In genomic region chr11:1861435-1862411, GRCh38 we compare ENCODE assay signal across 33 cellular contexts. TPM values are rescaled to one million over a fixed set of nuclear protein-coding genes. Genes with fewer than 3 reads are reported as not detected.
"Had no signal": no experiment of that assay in that cellular context is flagged by ENCODE, and none has a peak within 500 bp of the region (broad histone marks: within the 10 kb centered on the region; RNA-seq: fewer than 3 reads in every experiment).

No MANE protein-coding gene starts in this region.

- H3K27ac ChIP-seq: SJSA1 had no signal

- H3K9me3 ChIP-seq: SJSA1, SK-N-SH had no signal

- H3K4me3 Mint-ChIP-seq: activated CD4-positive, alpha-beta T cell treated with anti-CD3 and anti-CD28 coated beads, Interleukin-2, amount 10 ng/mL, durations not matched to agents 24 days and 14 days; activated CD8-positive, alpha-beta T cell treated with anti-CD3 and anti-CD28 coated beads for 36 hours; activated naive CD8-positive, alpha-beta T cell treated with anti-CD3 and anti-CD28 coated beads for 36 hours; activated T-cell treated with anti-CD3 and anti-CD28 coated beads, Interleukin-2, amount 50 U/mL, for 72 hours; activated T-helper 17 cell treated with anti-CD3 and anti-CD28 coated beads, Interleukin-2, amount 50 U/mL, for 72 hours; T-helper 1 cell treated with Interleukin-12 subunit alpha and Interleukin-12 subunit beta and Interleukin-4 antibody, amounts not matched to agents 30 μg/mL and 1 μg/mL, for 36 hours; T-helper 2 cell treated with Interferon-gamma antibody and Interleukin-4, amounts not matched to agents 5 μg/mL and 100 μg/mL, for 36 hours had no signal

- DNase-seq: activated CD4-positive, alpha-beta T cell treated with anti-CD3 and anti-CD28 coated beads, Interleukin-2, amount 10 ng/mL, durations not matched to agents 24 days and 14 days; activated CD4-positive, alpha-beta T cell treated with anti-CD3 and anti-CD28 coated beads, Interleukin-2, amount 50 U/mL, for 4 hours; activated CD8-positive, alpha-beta T cell treated with anti-CD3 and anti-CD28 coated beads for 36 hours; activated effector memory CD4-positive, alpha-beta T cell treated with anti-CD3 and anti-CD28 coated beads, Interleukin-2, amount 50 U/mL, for 16 hours; activated naive CD4-positive, alpha-beta T cell; activated naive CD4-positive, alpha-beta T cell treated with anti-CD3 and anti-CD28 coated beads, Interleukin-2, amount 50 U/mL, for 16 hours; activated naive CD8-positive, alpha-beta T cell treated with anti-CD3 and anti-CD28 coated beads for 36 hours; activated T-cell treated with anti-CD3 and anti-CD28 coated beads, Interleukin-2, amount 50 U/mL, for 1 hour; activated T-cell treated with anti-CD3 and anti-CD28 coated beads, Interleukin-2, amount 50 U/mL, for 72 hours; amniotic stem cell; aorta; Kasumi-1; KG1; MM.1S; MV-4-11; NCI-H1092; NCI-H1436 treated with DMSO at 0.1 percent for 48 hours; NCI-H1694 treated with DMSO at 0.1 percent for 48 hours; NCI-H2029; NCI-H345; NCI-H524 treated with DMSO at 0.1 percent for 48 hours; SHP77 treated with DMSO at 0.1 percent for 48 hours; SK-N-SH had no signal

- H3K27ac Mint-ChIP-seq: activated CD4-positive, alpha-beta T cell treated with anti-CD3 and anti-CD28 coated beads, Interleukin-2, amount 10 ng/mL, durations not matched to agents 24 days and 14 days; activated CD8-positive, alpha-beta T cell treated with anti-CD3 and anti-CD28 coated beads for 36 hours; activated naive CD8-positive, alpha-beta T cell treated with anti-CD3 and anti-CD28 coated beads for 36 hours; activated T-cell treated with anti-CD3 and anti-CD28 coated beads, Interleukin-2, amount 50 U/mL, for 72 hours; activated T-helper 17 cell treated with anti-CD3 and anti-CD28 coated beads, Interleukin-2, amount 50 U/mL, for 72 hours; T-helper 1 cell treated with Interleukin-12 subunit alpha and Interleukin-12 subunit beta and Interleukin-4 antibody, amounts not matched to agents 30 μg/mL and 1 μg/mL, for 36 hours; T-helper 2 cell treated with Interferon-gamma antibody and Interleukin-4, amounts not matched to agents 5 μg/mL and 100 μg/mL, for 36 hours had no signal

- H3K9ac ChIP-seq: SK-N-SH had no signal

- H3K36me3 ChIP-seq: SJSA1 had no signal

- H3K4me3 ChIP-seq: SJSA1 had no signal

- ATAC-seq: activated CD8-positive, alpha-beta T cell treated with anti-CD3 and anti-CD28 coated beads for 36 hours; Panc1 had no signal

- H3K9me3 Mint-ChIP-seq: activated CD4-positive, alpha-beta T cell treated with anti-CD3 and anti-CD28 coated beads, Interleukin-2, amount 10 ng/mL, durations not matched to agents 24 days and 14 days; activated CD8-positive, alpha-beta T cell treated with anti-CD3 and anti-CD28 coated beads for 36 hours; activated naive CD8-positive, alpha-beta T cell treated with anti-CD3 and anti-CD28 coated beads for 36 hours; activated T-cell treated with anti-CD3 and anti-CD28 coated beads, Interleukin-2, amount 50 U/mL, for 72 hours; activated T-helper 17 cell treated with anti-CD3 and anti-CD28 coated beads, Interleukin-2, amount 50 U/mL, for 72 hours; T-helper 1 cell treated with Interleukin-12 subunit alpha and Interleukin-12 subunit beta and Interleukin-4 antibody, amounts not matched to agents 30 μg/mL and 1 μg/mL, for 36 hours; T-helper 2 cell treated with Interferon-gamma antibody and Interleukin-4, amounts not matched to agents 5 μg/mL and 100 μg/mL, for 36 hours had no signal

- FAIRE-seq: TTC549 had no signal

- H3K27me3 Mint-ChIP-seq: activated CD4-positive, alpha-beta T cell treated with anti-CD3 and anti-CD28 coated beads, Interleukin-2, amount 10 ng/mL, durations not matched to agents 24 days and 14 days; activated CD8-positive, alpha-beta T cell treated with anti-CD3 and anti-CD28 coated beads for 36 hours; activated naive CD8-positive, alpha-beta T cell treated with anti-CD3 and anti-CD28 coated beads for 36 hours; activated T-helper 17 cell treated with anti-CD3 and anti-CD28 coated beads, Interleukin-2, amount 50 U/mL, for 72 hours had no signal

RNA-seq across cellular contexts. Expression of gene LSP1, which starts 8.8 kb away (rescaled TPM):
- total RNA-seq: NCI-H460 had no signal

RNA-seq across cellular contexts. Expression of gene TNNI2, which starts 22.9 kb away (rescaled TPM):
- total RNA-seq: activated CD4-positive, alpha-beta T cell treated with anti-CD3 and anti-CD28 coated beads, Interleukin-2, amount 10 ng/mL, durations not matched to agents 24 days and 14 days; activated T-helper 17 cell treated with anti-CD3 and anti-CD28 coated beads, Interleukin-2, amount 50 U/mL, for 72 hours; NCI-H460; SJSA1 had no signal
- polyA plus RNA-seq: SK-N-SH had no signal

RNA-seq across cellular contexts. Expression of gene SYT8, which starts 26.9 kb away (rescaled TPM):
- total RNA-seq: activated CD4-positive, alpha-beta T cell treated with anti-CD3 and anti-CD28 coated beads, Interleukin-2, amount 10 ng/mL, durations not matched to agents 24 days and 14 days; activated CD8-positive, alpha-beta memory T cell treated with anti-CD3 and anti-CD28 coated beads for 36 hours; activated CD8-positive, alpha-beta T cell treated with anti-CD3 and anti-CD28 coated beads for 36 hours; activated naive CD8-positive, alpha-beta T cell treated with anti-CD3 and anti-CD28 coated beads for 36 hours; activated T-cell treated with anti-CD3 and anti-CD28 coated beads, Interleukin-2, amount 50 U/mL, for 72 hours; activated T-helper 17 cell treated with anti-CD3 and anti-CD28 coated beads, Interleukin-2, amount 50 U/mL, for 72 hours; cardiac septum; NCI-H460; RPMI7951; SJSA1 had no signal
- polyA plus RNA-seq: SK-N-SH had no signal

RNA-seq across cellular contexts. Expression of gene PRR33, which starts 30.0 kb away (rescaled TPM):
- total RNA-seq: activated CD4-positive, alpha-beta T cell treated with anti-CD3 and anti-CD28 coated beads, Interleukin-2, amount 10 ng/mL, durations not matched to agents 24 days and 14 days; activated T-cell treated with anti-CD3 and anti-CD28 coated beads, Interleukin-2, amount 50 U/mL, for 72 hours; aorta; NCI-H460; RPMI7951; SJSA1 had no signal
- polyA plus RNA-seq: aorta, SK-N-SH had no signal

RNA-seq across cellular contexts. Expression of gene TNNT3, which starts 57.8 kb away (rescaled TPM):
- total RNA-seq: NCI-H460, RPMI7951 had no signal
- polyA plus RNA-seq: SK-N-SH had no signal
